Comparison of ENCODE assay signal across 10 cellular contexts in the genomic region with DNA sequence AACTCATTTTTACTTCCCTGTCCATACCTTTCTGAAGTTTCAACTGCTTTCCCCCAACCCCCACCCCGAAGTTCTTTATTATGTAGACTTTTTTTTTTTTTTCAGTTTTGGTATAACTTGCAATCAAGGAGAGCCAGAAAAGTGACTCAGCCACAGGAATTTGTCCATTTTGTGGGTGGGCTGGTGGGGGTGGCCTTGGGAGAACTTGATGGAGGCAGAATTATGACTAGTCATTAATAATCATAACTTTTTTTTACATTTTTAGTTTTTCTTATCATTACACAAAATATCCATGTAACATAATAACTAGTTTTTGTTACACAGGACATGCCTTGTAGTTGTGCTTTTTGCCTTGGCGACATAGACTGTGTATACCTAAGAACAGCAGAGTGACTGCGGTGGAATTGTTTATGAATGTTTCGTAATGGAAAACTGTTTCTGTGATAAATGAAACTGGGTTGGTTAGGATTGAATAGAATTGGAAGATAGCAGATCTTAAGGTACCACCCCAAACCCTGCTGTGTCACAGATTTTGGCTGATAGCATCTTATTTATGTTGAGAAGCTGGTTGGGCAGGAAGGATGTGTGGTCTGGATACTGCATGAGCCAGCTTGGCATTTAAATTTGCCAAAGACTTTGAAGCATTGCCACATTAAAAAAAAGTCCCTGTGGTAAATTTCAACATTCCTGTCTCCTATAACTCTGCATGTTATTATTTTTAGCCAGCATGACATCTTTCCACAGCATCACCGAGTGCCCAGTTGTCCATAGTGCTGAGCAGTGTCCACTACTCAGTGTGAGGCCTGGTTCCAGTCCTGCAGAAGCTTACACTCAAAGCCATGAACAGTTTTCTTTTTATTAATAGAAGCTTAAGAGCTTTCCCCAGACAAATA. TPM values are rescaled to one million over a fixed set of nuclear protein-coding genes. Genes with fewer than 3 reads are reported as not detected.
A peak's percentile ranks its signal among the peaks of the same experiment; 100 is the strongest.
DNase-seq lines count a peak whose midpoint lies in the region; ATAC-seq, FAIRE-seq and TF ChIP-seq lines count a peak whose summit lies in the region.
"Had no signal": no experiment of that assay in that cellular context is flagged by ENCODE, and none has a peak within 500 bp of the region (broad histone marks: within the 10 kb centered on the region; RNA-seq: fewer than 3 reads in every experiment).

No MANE protein-coding gene starts in this region.

- no peaks in the 10 kb centered on the region; the same call in 2 of the 3 replicates for H3K9me3 ChIP-seq in GM12878 (replicated peaks; ENCODE audit: control insufficient read depth, insufficient read depth, low read length)

- peaks cover 28% of the 10 kb centered on the region for H3K4me1 Mint-ChIP-seq in osteocyte (ENCODE audit: unreplicated experiment)

- H3K79me2 ChIP-seq in GM12878 (ENCODE audit: control insufficient read depth, insufficient read depth, low read length): no peaks in the 10 kb centered on the region

- TF ChIP-seq RAD21 in GM12878 (IDR thresholded peaks at IDR 0.05; ENCODE audit: insufficient read depth, low read depth, low read length): no peak

- DNase-seq in GF-D8 (lab: John Stamatoyannopoulos, UW) (peak; percentile 93), OCI-M1 (lab: John Stamatoyannopoulos, UW) (peak; percentile 19), GM12878 (ENCODE audit: low read depth, low spot score) (no peak), osteocyte (ENCODE audit: extremely low spot score, unreplicated experiment) (no peak), DMS53 treated with DMSO at 0.1 percent for 48 hours (lab: John Stamatoyannopoulos, UW; ENCODE audit: unreplicated experiment) (no peak), NCI-H1092 (lab: John Stamatoyannopoulos, UW) (no peak)
- no peak for DNase-seq in effector CD8-positive, alpha-beta T cell (lab: John Stamatoyannopoulos, UW)

- TF ChIP-seq CTCF in GM12878 (IDR thresholded peaks at IDR 0.05 in 2 of 3, conservative IDR thresholded peaks at IDR 0.05 in 1 of 3; ENCODE audit: control insufficient read depth in 2 of 3, extremely low read depth in 1 of 3, insufficient read depth in 1 of 3, low read depth in 3 of 3, low read length in 3 of 3): no peak
- no peak for TF ChIP-seq CTCF in osteocyte (IDR thresholded peaks at IDR 0.05)

- H3K27ac ChIP-seq in GM12878 (ENCODE audit: control insufficient read depth, insufficient read depth): no peak overlapping the region; the same call in 1 of the 2 replicates

- H3K4me1 ChIP-seq in GM12878 (ENCODE audit: control insufficient read depth, insufficient read depth, low read length): peaks cover 6% of the 10 kb centered on the region

- H3K27me3 ChIP-seq in GM12878 (replicated peaks in 1 of 2; ENCODE audit: control insufficient read depth in 2 of 2, insufficient read depth in 2 of 2, low read length in 1 of 2): no peaks in the 10 kb centered on the region

- TF ChIP-seq POLR2A in GM12878 (IDR thresholded peaks at IDR 0.05; ENCODE audit: low read depth, low read length): no peak

- no peak overlapping the region for H3K4me2 ChIP-seq in GM12878 (ENCODE audit: control insufficient read depth, insufficient read depth)

- intact Hi-C loops in GM12878 (cut with micrococcal nuclease; ENCODE audit: unreplicated experiment): no loop called here

- H3K4me3 Mint-ChIP-seq in osteocyte (ENCODE audit: unreplicated experiment): no peak overlapping the region

- no peaks in the 10 kb centered on the region for H3K36me3 ChIP-seq in GM12878 (ENCODE audit: control insufficient read depth in 2 of 2, insufficient read depth in 2 of 2, low read length in 1 of 2)

- in situ Hi-C loops in GM12878 (cut with MboI): no loop called here

- H3K36me3 Mint-ChIP-seq in osteocyte (ENCODE audit: unreplicated experiment): no peaks in the 10 kb centered on the region

- CTCF ChIA-PET in GM12878 (lab: Yijun Ruan, JAX): no interaction called here

- no peak for FAIRE-seq in GM12878 (lab: Jason Lieb, UNC)

- H3K27me3 Mint-ChIP-seq in osteocyte (ENCODE audit: unreplicated experiment): no peaks in the 10 kb centered on the region

- H3K4me3 ChIP-seq in GM12878: no peak overlapping the region

- RAD21 ChIA-PET in GM12878 (lab: Charles Lee; ENCODE audit: unreplicated experiment): no interaction called here

- BruUV-seq in GM12878 (replicated peaks; lab: Mats Ljungman, UMichigan): no TSS peak

- POLR2A ChIA-PET in GM12878 (lab: Charles Lee): no interaction called here

- no peak for ATAC-seq in GM12878
- ATAC-seq in HG03439 (IDR thresholded peaks at IDR 0.05; ENCODE audit: unreplicated experiment): no peak

- peak overlapping the region; percentile 19; the same call in 1 of the 2 replicates for H2AFZ ChIP-seq in GM12878 (ENCODE audit: control insufficient read depth, low read depth, low read length)

- no peaks in the 10 kb centered on the region for H4K20me1 ChIP-seq in GM12878 (ENCODE audit: control insufficient read depth, insufficient read depth)

- peak overlapping the region; percentile 79 for H3K27ac Mint-ChIP-seq in osteocyte (ENCODE audit: unreplicated experiment)

- no peak for TF ChIP-seq EP300 in GM12878 (IDR thresholded peaks at IDR 0.05; ENCODE audit: borderline replicate concordance in 1 of 2, control insufficient read depth in 1 of 2, low read depth in 2 of 2, low read length in 2 of 2)

- SMC1A ChIA-PET in GM12878 (lab: Charles Lee; ENCODE audit: uncharacterized antibody, unreplicated experiment): interaction anchor here (0.9 kb wide), 1 partner anchor 17 kb away, joined by 3 read pairs; no protein-coding TSS in a partner anchor

- no peaks in the 10 kb centered on the region for H3K9me3 Mint-ChIP-seq in osteocyte (ENCODE audit: unreplicated experiment)

- WGBS in GM12878 (ENCODE audit: insufficient coverage, insufficient replicate concordance, low lambda C conversion rate, missing lambda C conversion rate): 61% methylated on average over 5 of the region's 5 CpGs

- H3K9ac ChIP-seq in GM12878 (ENCODE audit: control insufficient read depth, insufficient read depth, low read length): no peak overlapping the region

TF ChIP-seq in GM12878, 131 proteins besides CTCF, POLR2A, EP300 and RAD21:
- TF ChIP-seq NRF1 (conservative IDR thresholded peaks at IDR 0.05; ENCODE audit: low read depth, low read length) (no peak), RBBP5 (conservative IDR thresholded peaks at IDR 0.05) (no peak), SMC3 (IDR thresholded peaks at IDR 0.05; ENCODE audit: borderline replicate concordance, low read length) (no peak), POLR2AphosphoS5 (IDR thresholded peaks at IDR 0.05; ENCODE audit: low read length) (no peak), IKZF2 (IDR thresholded peaks at IDR 0.05) (no peak), LARP7 (IDR thresholded peaks at IDR 0.05) (no peak), SUPT20H (IDR thresholded peaks at IDR 0.05; ENCODE audit: borderline replicate concordance, control insufficient read depth, low read depth, low read length) (no peak), NBN (IDR thresholded peaks at IDR 0.05) (no peak)
- TF ChIP-seq, protein P1, sequence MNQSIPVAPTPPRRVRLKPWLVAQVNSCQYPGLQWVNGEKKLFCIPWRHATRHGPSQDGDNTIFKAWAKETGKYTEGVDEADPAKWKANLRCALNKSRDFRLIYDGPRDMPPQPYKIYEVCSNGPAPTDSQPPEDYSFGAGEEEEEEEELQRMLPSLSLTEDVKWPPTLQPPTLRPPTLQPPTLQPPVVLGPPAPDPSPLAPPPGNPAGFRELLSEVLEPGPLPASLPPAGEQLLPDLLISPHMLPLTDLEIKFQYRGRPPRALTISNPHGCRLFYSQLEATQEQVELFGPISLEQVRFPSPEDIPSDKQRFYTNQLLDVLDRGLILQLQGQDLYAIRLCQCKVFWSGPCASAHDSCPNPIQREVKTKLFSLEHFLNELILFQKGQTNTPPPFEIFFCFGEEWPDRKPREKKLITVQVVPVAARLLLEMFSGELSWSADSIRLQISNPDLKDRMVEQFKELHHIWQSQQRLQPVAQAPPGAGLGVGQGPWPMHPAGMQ (IDR thresholded peaks at IDR 0.05; ENCODE audit: borderline replicate concordance): no peak

RNA-seq across cellular contexts. Expression of a gene that starts 30.7 kb away (rescaled TPM):
- total RNA-seq in GM12878 (2013; cell fraction: nucleolus; rRNA removed): 4.2 and 4.3 TPM in 2 replicates
- total RNA-seq in GM12878 (2014; rRNA removed) (2.8 and 4.8 TPM in 2 replicates), GM12878 (2014; rRNA removed; fragmentation: Illumina TruSeq; extraction: Trizol) (4.5 and 4.6 TPM in 2 replicates), GM12878 (2021) (1.9 and 3.3 TPM in 2 replicates), osteocyte (13.5 and 14.5 TPM in 2 replicates)
- polyA plus RNA-seq in GM12878 (2011; ENCODE audit: low read depth): 6.9 TPM
- polyA plus RNA-seq in GM12878 (2011; rRNA removed) (1.0 TPM in 2 replicates), GM12878 (2014; fragmentation: Illumina TruSeq; extraction: Trizol) (5.9 and 6.6 TPM in 2 replicates), GM12878 (2014; fragmentation: Nextera tagmentation; extraction: Ambion mirVana) (1 to 10 TPM; 3.4 to 5.2 TPM), GM12878 (2014; rRNA removed) (2.7 and 3.6 TPM in 2 replicates), GM12878 (2016; fragmentation: Nextera tagmentation; extraction: Ambion mirVana) (1 to 10 TPM; 5.8 to 5.9 TPM)
- 0.85 and 1.2 TPM in 2 replicates for polyA plus RNA-seq in GM12878 (2011; cell fraction: cytosol; rRNA removed)
- polyA plus RNA-seq in GM12878 (2011; cell fraction: nucleus; rRNA removed): 1.9 and 2.8 TPM in 2 replicates
- polyA plus RNA-seq in GM12878 (2012): 5.0 and 11.3 TPM in 2 replicates
- 0.36 and 1.2 TPM in 2 replicates for polyA minus RNA-seq in GM12878 (2011; rRNA and poly(A)+ RNA removed)
- polyA minus RNA-seq in GM12878 (2011; cell fraction: cytosol; rRNA and poly(A)+ RNA removed): not detected in 2 replicates
- polyA minus RNA-seq in GM12878 (2011; cell fraction: nucleus; rRNA and poly(A)+ RNA removed): 0.60 TPM in 1 of 2 replicates, not detected in the other
- total RNA-seq: dermis microvascular lymphatic vessel endothelial cell, SK-MEL-5 had no signal

Comparison
In these comparisons a context has a peak if more than half of its experiments do, and no peak if none do; other contexts are left out.
1. DNase-seq: peak in GF-D8 (single experiment) and OCI-M1 (single experiment); none in GM12878 (single experiment), osteocyte (single experiment), DMS53 treated with DMSO at 0.1 percent for 48 hours (single experiment), effector CD8-positive, alpha-beta T cell (single experiment) and NCI-H1092 (single experiment).